In genomic region chr6:121686611-121687023, GRCh38 we compare ENCODE assay signal across 23 cellular contexts.
DNase-seq lines count a peak whose midpoint lies in the region; ATAC-seq and TF ChIP-seq lines count a peak whose summit lies in the region.
"Had no signal": no experiment of that assay in that cellular context is flagged by ENCODE, and none has a peak within 500 bp of the region (broad histone marks: within the 10 kb centered on the region; RNA-seq: fewer than 3 reads in every experiment).

No MANE protein-coding gene starts in this region.

- H3K27ac ChIP-seq in testis, result no peak overlapping the region
- H3K27ac ChIP-seq: body of pancreas, neutrophil, tibial artery had no signal

- TF ChIP-seq CTCF in fibroblast of villous mesenchyme (IDR thresholded peaks at IDR 0.05; ENCODE audit: insufficient read depth, low read depth, low read length) (no peak), testis (IDR thresholded peaks at IDR 0.05) (no peak)

- no peak overlapping the region for H3K4me3 Mint-ChIP-seq in activated naive CD8-positive, alpha-beta T cell treated with anti-CD3 and anti-CD28 coated beads for 36 hours
- no peak overlapping the region for H3K4me3 Mint-ChIP-seq in activated naive CD8-positive, alpha-beta T cell treated with anti-CD3 and anti-CD28 coated beads, Interleukin-2, amount 50 U/mL, for 24 hours
- H3K4me3 Mint-ChIP-seq: activated naive CD4-positive, alpha-beta T cell treated with anti-CD3 and anti-CD28 coated beads, Interleukin-2, amount 50 U/mL, for 24 hours; activated T-cell treated with anti-CD3 and anti-CD28 coated beads, Interleukin-2, amount 50 U/mL, for 24 hours; CD4-positive, CD25-positive, alpha-beta regulatory T cell; dendritic cell treated with granulocyte-macrophage colony-stimulating factor and Interleukin-4, amounts not matched to agents 40 ng/mL and 50 ng/mL, for 4 days; stimulated activated memory B cell treated with anti-CD40 and anti-IgM and Interleukin-4, amounts not matched to agents 10 μg/mL and 1 μg/mL and 100 μg/mL, for 72 hours had no signal

- no peak for TF ChIP-seq POLR2A in testis (IDR thresholded peaks at IDR 0.05)

- H3K4me3 ChIP-seq in fibroblast of villous mesenchyme (ENCODE audit: low read depth, low read length), result peak overlapping the region; percentile 45
- peak overlapping the region; percentile 25 to 55 for H3K4me3 ChIP-seq in testis
- H3K4me3 ChIP-seq: body of pancreas, HAP-1 had no signal

- no peaks in the 10 kb centered on the region for H3K4me1 ChIP-seq in testis
- H3K4me1 ChIP-seq: HAP-1 had no signal

- peaks cover 11% of the 10 kb centered on the region for H3K4me1 Mint-ChIP-seq in activated naive CD8-positive, alpha-beta T cell treated with anti-CD3 and anti-CD28 coated beads for 36 hours
- peaks cover 12% of the 10 kb centered on the region for H3K4me1 Mint-ChIP-seq in activated naive CD8-positive, alpha-beta T cell treated with anti-CD3 and anti-CD28 coated beads, Interleukin-2, amount 50 U/mL, for 24 hours
- H3K4me1 Mint-ChIP-seq: CD4-positive, CD25-positive, alpha-beta regulatory T cell; stimulated activated memory B cell treated with anti-CD40 and anti-IgM and Interleukin-4, amounts not matched to agents 10 μg/mL and 1 μg/mL and 100 μg/mL, for 72 hours had no signal

- WGBS in testis, 2 donors, result 69 to 76% methylated on average over 12 to 28 of the region's 29 CpGs

- H3K9me3 Mint-ChIP-seq in activated naive CD8-positive, alpha-beta T cell treated with anti-CD3 and anti-CD28 coated beads for 36 hours, result no peaks in the 10 kb centered on the region
- peaks cover 13% of the 10 kb centered on the region for H3K9me3 Mint-ChIP-seq in activated naive CD8-positive, alpha-beta T cell treated with anti-CD3 and anti-CD28 coated beads, Interleukin-2, amount 50 U/mL, for 24 hours
- H3K9me3 Mint-ChIP-seq: activated T-cell treated with anti-CD3 and anti-CD28 coated beads, Interleukin-2, amount 50 U/mL, for 24 hours had no signal

- H3K27ac Mint-ChIP-seq in activated naive CD8-positive, alpha-beta T cell treated with anti-CD3 and anti-CD28 coated beads for 36 hours, result no peak overlapping the region
- no peak overlapping the region for H3K27ac Mint-ChIP-seq in activated naive CD8-positive, alpha-beta T cell treated with anti-CD3 and anti-CD28 coated beads, Interleukin-2, amount 50 U/mL, for 24 hours
- H3K27ac Mint-ChIP-seq: activated naive CD4-positive, alpha-beta T cell treated with anti-CD3 and anti-CD28 coated beads, Interleukin-2, amount 50 U/mL, for 24 hours; activated T-cell treated with anti-CD3 and anti-CD28 coated beads, Interleukin-2, amount 50 U/mL, for 24 hours; CD4-positive, CD25-positive, alpha-beta regulatory T cell; dendritic cell treated with granulocyte-macrophage colony-stimulating factor and Interleukin-4, amounts not matched to agents 40 ng/mL and 50 ng/mL, for 4 days; stimulated activated memory B cell treated with anti-CD40 and anti-IgM and Interleukin-4, amounts not matched to agents 10 μg/mL and 1 μg/mL and 100 μg/mL, for 72 hours had no signal

- H3K36me3 Mint-ChIP-seq in activated naive CD8-positive, alpha-beta T cell treated with anti-CD3 and anti-CD28 coated beads for 36 hours, result no peaks in the 10 kb centered on the region
- H3K36me3 Mint-ChIP-seq in activated naive CD8-positive, alpha-beta T cell treated with anti-CD3 and anti-CD28 coated beads, Interleukin-2, amount 50 U/mL, for 24 hours (ENCODE audit: low read depth), result no peaks in the 10 kb centered on the region
- H3K36me3 Mint-ChIP-seq: activated naive CD4-positive, alpha-beta T cell treated with anti-CD3 and anti-CD28 coated beads, Interleukin-2, amount 50 U/mL, for 24 hours; CD4-positive, CD25-positive, alpha-beta regulatory T cell; stimulated activated memory B cell treated with anti-CD40 and anti-IgM and Interleukin-4, amounts not matched to agents 10 μg/mL and 1 μg/mL and 100 μg/mL, for 72 hours had no signal

- intact Hi-C loops in testis (cut with DNase I; ENCODE audit: low total_unique reads), result no loop called here

- no peak for ATAC-seq in activated naive CD8-positive, alpha-beta T cell treated with anti-CD3 and anti-CD28 coated beads, Interleukin-2, amount 50 U/mL, for 24 hours
- no peak for ATAC-seq in GM18858 (IDR thresholded peaks at IDR 0.05; ENCODE audit: unreplicated experiment)
- ATAC-seq: body of pancreas; stimulated activated memory B cell treated with anti-CD40 and anti-IgM and Interleukin-4, amounts not matched to agents 10 μg/mL and 1 μg/mL and 100 μg/mL, for 72 hours had no signal

- H3K27me3 Mint-ChIP-seq in activated naive CD8-positive, alpha-beta T cell treated with anti-CD3 and anti-CD28 coated beads for 36 hours, result no peaks in the 10 kb centered on the region
- H3K27me3 Mint-ChIP-seq in activated naive CD8-positive, alpha-beta T cell treated with anti-CD3 and anti-CD28 coated beads, Interleukin-2, amount 50 U/mL, for 24 hours, result no peaks in the 10 kb centered on the region
- H3K27me3 Mint-ChIP-seq: activated naive CD4-positive, alpha-beta T cell treated with anti-CD3 and anti-CD28 coated beads, Interleukin-2, amount 50 U/mL, for 24 hours; activated T-cell treated with anti-CD3 and anti-CD28 coated beads, Interleukin-2, amount 50 U/mL, for 24 hours; CD4-positive, CD25-positive, alpha-beta regulatory T cell; dendritic cell treated with granulocyte-macrophage colony-stimulating factor and Interleukin-4, amounts not matched to agents 40 ng/mL and 50 ng/mL, for 4 days; stimulated activated memory B cell treated with anti-CD40 and anti-IgM and Interleukin-4, amounts not matched to agents 10 μg/mL and 1 μg/mL and 100 μg/mL, for 72 hours had no signal

- H3K36me3 ChIP-seq in testis (ENCODE audit: low read depth, missing control alignments), result no peaks in the 10 kb centered on the region
- H3K36me3 ChIP-seq: HAP-1, neutrophil, tibial artery had no signal

- no peaks in the 10 kb centered on the region for H3K27me3 ChIP-seq in testis
- H3K27me3 ChIP-seq: body of pancreas, neutrophil, tibial artery had no signal

- no peaks in the 10 kb centered on the region for H3K9me3 ChIP-seq in testis
- H3K9me3 ChIP-seq: body of pancreas, HAP-1, neutrophil, tibial artery had no signal

- DNase-seq in activated naive CD8-positive, alpha-beta T cell treated with anti-CD3 and anti-CD28 coated beads for 36 hours, result peak; percentile 25
- DNase-seq in activated naive CD8-positive, alpha-beta T cell treated with anti-CD3 and anti-CD28 coated beads, Interleukin-2, amount 50 U/mL, for 24 hours, result no peak
- DNase-seq in NCI-H2227 (lab: John Stamatoyannopoulos, UW; ENCODE audit: unreplicated experiment) (peak; percentile 70), fibroblast of villous mesenchyme (ENCODE audit: low read depth) (no peak), testis (peak; percentile 73), COLO668 (lab: John Stamatoyannopoulos, UW; ENCODE audit: unreplicated experiment) (no peak)
- DNase-seq in activated CD4-positive, CD25-positive, alpha-beta regulatory T cell treated with anti-CD3 and anti-CD28 coated beads, Interleukin-2, amount 50 U/mL, for 72 hours, result no peak
- DNase-seq: ACHN; activated CD4-positive, alpha-beta T cell treated with anti-CD3 and anti-CD28 coated beads, Interleukin-2, amount 50 U/mL, for 1 hour; activated T-cell treated with anti-CD3 and anti-CD28 coated beads, Interleukin-2, amount 50 U/mL, for 24 hours; CD4-positive, CD25-positive, alpha-beta regulatory T cell; DMS79 treated with DMSO at 0.1 percent for 48 hours; foreskin melanocyte; left cardiac atrium; SW 1271; tibial artery had no signal

Comparison
In these comparisons a context has a peak if more than half of its experiments do, and no peak if none do; other contexts are left out.
1. DNase-seq: peak in activated naive CD8-positive, alpha-beta T cell treated with anti-CD3 and anti-CD28 coated beads for 36 hours (single experiment), NCI-H2227 (single experiment) and testis (single experiment); none in activated naive CD8-positive, alpha-beta T cell treated with anti-CD3 and anti-CD28 coated beads, Interleukin-2, amount 50 U/mL, for 24 hours (single experiment), fibroblast of villous mesenchyme (single experiment), activated CD4-positive, CD25-positive, alpha-beta regulatory T cell treated with anti-CD3 and anti-CD28 coated beads, Interleukin-2, amount 50 U/mL, for 72 hours (single experiment) and COLO668 (single experiment).